26 cellular contexts compared by ENCODE assay signal in the genomic region with DNA sequence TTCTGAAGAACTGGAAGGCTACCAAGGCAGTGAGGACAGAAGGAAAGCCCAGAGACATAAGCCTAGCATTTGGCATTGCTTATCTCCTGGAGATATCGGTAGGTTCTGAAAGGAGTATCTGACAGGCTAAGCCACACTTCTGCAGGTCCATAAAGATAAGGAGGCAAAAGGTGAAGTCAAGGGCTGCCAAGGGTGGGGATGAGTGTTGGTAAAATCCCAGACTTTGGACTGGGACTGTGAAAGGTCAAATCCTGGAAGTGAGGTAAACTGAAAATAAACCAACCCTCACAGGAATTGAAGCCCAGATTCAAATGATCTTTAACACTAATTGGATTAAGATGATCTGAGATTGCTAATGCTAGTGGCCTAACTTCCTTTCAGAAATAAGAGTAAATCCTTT.
"Had no signal": no experiment of that assay in that cellular context is flagged by ENCODE, and none has a peak within 500 bp of the region (broad histone marks: within the 10 kb centered on the region; RNA-seq: fewer than 3 reads in every experiment).

No MANE protein-coding gene starts in this region.

- H3K9me3 Mint-ChIP-seq: activated B cell treated with CpG ODN at 0.5 μM for 24 hours; dendritic cell treated with granulocyte-macrophage colony-stimulating factor and Interleukin-4, amounts not matched to agents 40 ng/mL and 50 ng/mL, for 4 days; endodermal cell; mesothelial cell of epicardium; naive thymus-derived CD8-positive, alpha-beta T cell; neural progenitor cell; T-helper 2 cell treated with Interferon-gamma antibody and Interleukin-4, amounts not matched to agents 5 μg/mL and 100 μg/mL, for 36 hours had no signal

- H3K4me1 ChIP-seq: foreskin keratinocyte, neural progenitor cell, parathyroid adenoma, psoas muscle, suprapubic skin, tibial artery had no signal

- H3K9me3 ChIP-seq: heart left ventricle, psoas muscle, suprapubic skin, tibial artery had no signal

- H3K4me3 Mint-ChIP-seq: activated B cell treated with CpG ODN at 0.5 μM for 24 hours; dendritic cell treated with granulocyte-macrophage colony-stimulating factor and Interleukin-4, amounts not matched to agents 40 ng/mL and 50 ng/mL, for 4 days; endodermal cell; mesothelial cell of epicardium; naive thymus-derived CD8-positive, alpha-beta T cell; neural progenitor cell; T-helper 2 cell treated with Interferon-gamma antibody and Interleukin-4, amounts not matched to agents 5 μg/mL and 100 μg/mL, for 36 hours had no signal

- H3K36me3 ChIP-seq: neural progenitor cell, suprapubic skin, tibial artery had no signal

- H3K27me3 Mint-ChIP-seq: activated B cell treated with CpG ODN at 0.5 μM for 24 hours; dendritic cell treated with granulocyte-macrophage colony-stimulating factor and Interleukin-4, amounts not matched to agents 40 ng/mL and 50 ng/mL, for 4 days; naive thymus-derived CD8-positive, alpha-beta T cell had no signal

- H3K4me1 Mint-ChIP-seq: activated B cell treated with CpG ODN at 0.5 μM for 24 hours; naive thymus-derived CD8-positive, alpha-beta T cell; neural progenitor cell had no signal

- H3K27ac Mint-ChIP-seq: activated B cell treated with CpG ODN at 0.5 μM for 24 hours; dendritic cell treated with granulocyte-macrophage colony-stimulating factor and Interleukin-4, amounts not matched to agents 40 ng/mL and 50 ng/mL, for 4 days; endodermal cell; mesothelial cell of epicardium; naive thymus-derived CD8-positive, alpha-beta T cell; neural progenitor cell; T-helper 2 cell treated with Interferon-gamma antibody and Interleukin-4, amounts not matched to agents 5 μg/mL and 100 μg/mL, for 36 hours had no signal

- DNase-seq: activated B cell treated with CpG ODN at 0.5 μM for 24 hours; activated gamma-delta T cell treated with Interleukin-2 at 50 U/mL for 16 hours; activated naive CD4-positive, alpha-beta T cell treated with anti-CD3 and anti-CD28 coated beads, Interleukin-2, amount 50 U/mL, for 16 hours; activated T-cell treated with anti-CD3 and anti-CD28 coated beads for 4 hours; amniotic stem cell; central memory CD4-positive, alpha-beta T cell; endodermal cell; foreskin keratinocyte; heart left ventricle; kidney glomerular epithelial cell; left ventricle myocardium superior; mammary epithelial cell; naive thymus-derived CD8-positive, alpha-beta T cell; occipital lobe; psoas muscle; stimulated activated CD4-positive, alpha-beta T cell treated with anti-CD3 and anti-CD28 coated beads, Interleukin-15, amount 100 ng/mL, for 24 hours; stimulated activated naive CD4-positive, alpha-beta T cell; T-helper 1 cell; tibial artery had no signal

- H3K4me3 ChIP-seq: heart left ventricle, neural progenitor cell, psoas muscle, suprapubic skin, tibial artery had no signal

- H3K9ac ChIP-seq: neural progenitor cell, parathyroid adenoma had no signal

- ATAC-seq: esophagus mucosa; foreskin keratinocyte; left ventricle myocardium superior; naive thymus-derived CD8-positive, alpha-beta T cell; psoas muscle had no signal

- H3K27ac ChIP-seq: foreskin keratinocyte, heart left ventricle, neural progenitor cell, parathyroid adenoma, psoas muscle, suprapubic skin, tibial artery had no signal

- H3K27me3 ChIP-seq: foreskin keratinocyte, neural progenitor cell, suprapubic skin, tibial artery had no signal
